In the genomic region with DNA sequence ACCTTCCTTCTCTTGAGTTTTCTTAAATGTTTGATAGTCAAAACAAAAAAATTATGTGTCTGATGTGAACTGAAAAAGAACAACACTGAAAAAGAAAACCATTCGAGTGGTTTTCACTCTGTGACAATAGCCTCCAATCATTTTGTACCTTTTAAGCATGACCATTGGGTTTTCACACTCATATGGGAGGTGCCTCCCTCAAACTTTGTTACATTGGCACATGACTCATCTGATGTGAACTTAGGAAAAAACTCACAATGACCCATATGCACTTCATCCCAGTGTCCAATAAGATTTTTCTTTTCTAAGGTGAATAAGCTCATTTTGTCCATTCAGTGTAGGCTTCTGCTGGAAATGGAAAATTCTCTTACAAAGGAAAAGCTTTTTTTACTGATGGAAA, we compare ENCODE assay signal across 17 cellular contexts.
DNase-seq lines count a peak whose midpoint lies in the region; ATAC-seq and TF ChIP-seq lines count a peak whose summit lies in the region.
"Had no signal": no experiment of that assay in that cellular context is flagged by ENCODE, and none has a peak within 500 bp of the region (broad histone marks: within the 10 kb centered on the region; RNA-seq: fewer than 3 reads in every experiment).

No MANE protein-coding gene starts in this region.

- H3K27ac Mint-ChIP-seq in T-helper 1 cell treated with Interleukin-12 subunit alpha and Interleukin-12 subunit beta and Interleukin-4 antibody, amounts not matched to agents 30 μg/mL and 1 μg/mL, for 36 hours: peak overlapping the region; percentile 79
- H3K27ac Mint-ChIP-seq: activated naive CD4-positive, alpha-beta T cell treated with anti-CD3 and anti-CD28 coated beads for 36 hours had no signal

- ATAC-seq in GM21619 (IDR thresholded peaks at IDR 0.05; ENCODE audit: unreplicated experiment): no peak
- ATAC-seq: mucosa of descending colon, psoas muscle had no signal

- H3K27me3 Mint-ChIP-seq in T-helper 1 cell treated with Interleukin-12 subunit alpha and Interleukin-12 subunit beta and Interleukin-4 antibody, amounts not matched to agents 30 μg/mL and 1 μg/mL, for 36 hours (ENCODE audit: low read depth): peaks cover 13% of the 10 kb centered on the region

- DNase-seq in A172 (ENCODE audit: low spot score) (peak; percentile 57), HCEC 1CT (peak; percentile 43), fibroblast of pulmonary artery (ENCODE audit: low read depth) (peak; percentile 37), HK-2 (ENCODE audit: unreplicated experiment) (no peak), AML-193 (lab: John Stamatoyannopoulos, UW) (no peak), DMS 273 treated with DMSO at 0.1 percent for 48 hours (lab: John Stamatoyannopoulos, UW) (no peak)
- DNase-seq: activated naive CD4-positive, alpha-beta T cell treated with anti-CD3 and anti-CD28 coated beads for 36 hours; DMS79 treated with DMSO at 0.1 percent for 48 hours; mucosa of descending colon; NCI-H1105 treated with DMSO at 0.1 percent for 48 hours; NCI-H345; psoas muscle; T-helper 2 cell had no signal

- H3K4me1 Mint-ChIP-seq in T-helper 1 cell treated with Interleukin-12 subunit alpha and Interleukin-12 subunit beta and Interleukin-4 antibody, amounts not matched to agents 30 μg/mL and 1 μg/mL, for 36 hours (ENCODE audit: low read depth): peaks cover 15% of the 10 kb centered on the region

- H3K9me3 Mint-ChIP-seq in T-helper 1 cell treated with Interleukin-12 subunit alpha and Interleukin-12 subunit beta and Interleukin-4 antibody, amounts not matched to agents 30 μg/mL and 1 μg/mL, for 36 hours: peaks cover 5% of the 10 kb centered on the region
- H3K9me3 Mint-ChIP-seq: activated naive CD4-positive, alpha-beta T cell treated with anti-CD3 and anti-CD28 coated beads for 36 hours had no signal

- no peak overlapping the region for H3K4me3 ChIP-seq in fibroblast of pulmonary artery (replicated peaks; ENCODE audit: low read depth, low read length)
- H3K4me3 ChIP-seq: coronary artery, mucosa of descending colon, PC-9, psoas muscle had no signal

- no peak for TF ChIP-seq CTCF in fibroblast of pulmonary artery (IDR thresholded peaks at IDR 0.05; ENCODE audit: low read length, missing control alignments)

- no peaks in the 10 kb centered on the region for H3K36me3 Mint-ChIP-seq in T-helper 1 cell treated with Interleukin-12 subunit alpha and Interleukin-12 subunit beta and Interleukin-4 antibody, amounts not matched to agents 30 μg/mL and 1 μg/mL, for 36 hours (ENCODE audit: low read depth)

- peak overlapping the region; percentile 31 for H3K4me3 Mint-ChIP-seq in T-helper 1 cell treated with Interleukin-12 subunit alpha and Interleukin-12 subunit beta and Interleukin-4 antibody, amounts not matched to agents 30 μg/mL and 1 μg/mL, for 36 hours
- H3K4me3 Mint-ChIP-seq: activated naive CD4-positive, alpha-beta T cell treated with anti-CD3 and anti-CD28 coated beads for 36 hours had no signal

Comparison
In these comparisons a context has a peak if more than half of its experiments do, and no peak if none do; other contexts are left out.
1. DNase-seq: peak in A172 (single experiment), HCEC 1CT (single experiment) and fibroblast of pulmonary artery (single experiment); none in HK-2 (single experiment), AML-193 (0 of 2) and DMS 273 treated with DMSO at 0.1 percent for 48 hours (single experiment).